Comparison of ENCODE assay signal across 1 cellular context in the genomic region with DNA sequence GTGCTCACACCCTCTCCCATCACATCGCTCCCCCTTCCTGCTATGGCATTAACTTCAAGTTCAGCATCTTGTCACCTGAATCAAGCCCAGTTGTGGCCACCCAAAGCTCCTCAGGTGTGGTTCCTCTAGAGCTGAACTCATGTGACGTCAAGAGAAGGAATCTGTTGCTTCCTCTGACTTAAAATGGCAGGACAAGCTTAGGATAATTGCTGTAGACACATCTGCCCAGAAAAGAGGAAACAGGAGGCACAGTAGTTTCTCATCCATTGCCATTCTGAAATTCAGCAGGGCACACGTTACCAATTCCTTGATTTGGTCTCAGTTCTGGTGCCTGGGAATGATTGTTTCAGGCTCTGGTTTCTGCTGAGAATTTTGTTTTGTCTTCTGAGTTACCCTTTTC.
TF ChIP-seq lines count a peak whose summit lies in the region.

No MANE protein-coding gene starts in this region.

TF ChIP-seq in SK-N-SH treated with all-trans-retinoic acid at 6 μM for 48 hours, 23 proteins besides CTCF, POLR2A, EP300 and RAD21 (continued from another document):
- TF ChIP-seq, protein P1, sequence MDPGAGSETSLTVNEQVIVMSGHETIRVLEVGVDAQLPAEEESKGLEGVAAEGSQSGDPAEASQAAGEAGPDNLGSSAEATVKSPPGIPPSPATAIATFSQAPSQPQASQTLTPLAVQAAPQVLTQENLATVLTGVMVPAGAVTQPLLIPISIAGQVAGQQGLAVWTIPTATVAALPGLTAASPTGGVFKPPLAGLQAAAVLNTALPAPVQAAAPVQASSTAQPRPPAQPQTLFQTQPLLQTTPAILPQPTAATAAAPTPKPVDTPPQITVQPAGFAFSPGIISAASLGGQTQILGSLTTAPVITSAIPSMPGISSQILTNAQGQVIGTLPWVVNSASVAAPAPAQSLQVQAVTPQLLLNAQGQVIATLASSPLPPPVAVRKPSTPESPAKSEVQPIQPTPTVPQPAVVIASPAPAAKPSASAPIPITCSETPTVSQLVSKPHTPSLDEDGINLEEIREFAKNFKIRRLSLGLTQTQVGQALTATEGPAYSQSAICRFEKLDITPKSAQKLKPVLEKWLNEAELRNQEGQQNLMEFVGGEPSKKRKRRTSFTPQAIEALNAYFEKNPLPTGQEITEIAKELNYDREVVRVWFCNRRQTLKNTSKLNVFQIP (CRISPR knock-in tag; IDR thresholded peaks at IDR 0.05; ENCODE audit: borderline replicate concordance, low read depth): no peak
- TF ChIP-seq ARNTL (CRISPR knock-in tag; IDR thresholded peaks at IDR 0.05; ENCODE audit: borderline replicate concordance, low read depth): no peak
- no peak for TF ChIP-seq GLIS3 (CRISPR knock-in tag; IDR thresholded peaks at IDR 0.05)
- TF ChIP-seq TCF4 (CRISPR knock-in tag; IDR thresholded peaks at IDR 0.05; ENCODE audit: borderline replicate concordance): no peak
- no peak for TF ChIP-seq ESRRG (CRISPR knock-in tag; IDR thresholded peaks at IDR 0.05)
